Comparison of ENCODE assay signal across 8 cellular contexts in the genomic region with DNA sequence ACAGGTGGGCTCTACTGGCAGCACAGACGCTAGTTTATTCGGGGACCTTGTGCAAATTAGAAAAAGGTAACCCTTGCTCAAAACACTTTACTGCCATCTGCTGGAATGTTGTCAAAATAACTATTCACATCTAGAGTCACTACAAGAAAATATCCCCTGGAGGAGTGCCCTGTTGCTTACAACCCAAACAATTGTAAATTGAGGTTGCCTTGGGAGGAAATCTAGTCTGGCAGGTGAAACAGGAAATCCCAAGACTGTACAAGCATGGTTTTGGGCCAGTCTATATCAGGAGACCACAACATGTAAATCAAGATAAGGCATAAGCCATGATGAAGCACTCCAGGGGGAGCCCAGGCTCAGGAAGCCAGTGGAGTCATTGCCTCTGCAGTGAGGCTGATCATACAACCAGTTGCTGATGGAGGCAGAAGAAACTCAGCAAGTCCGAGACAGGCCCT.
DNase-seq lines count a peak whose midpoint lies in the region; ATAC-seq and TF ChIP-seq lines count a peak whose summit lies in the region.

No MANE protein-coding gene starts in this region.

- no peaks in the 10 kb centered on the region for H3K36me3 Mint-ChIP-seq in memory B cell

- TF ChIP-seq CTCF in GM13976 (IDR thresholded peaks at IDR 0.05; ENCODE audit: borderline replicate concordance, control extremely low read depth, extremely low read depth, insufficient read depth, missing control alignments) = peak; percentile 18

- no peak overlapping the region for H3K4me3 Mint-ChIP-seq in memory B cell

- peaks cover 2% of the 10 kb centered on the region for H3K27me3 Mint-ChIP-seq in memory B cell

- DNase-seq in AG20443 (ENCODE audit: low spot score) (peak; percentile 52), GM13976 (ENCODE audit: low spot score) (peak; percentile 18), HuH-7 (ENCODE audit: low spot score) (peak; percentile 16), NOMO-1 (lab: John Stamatoyannopoulos, UW; ENCODE audit: unreplicated experiment in 2 of 2) (peak; percentile 12 to 68), cerebellar cortex (ENCODE audit: low spot score) (peak; percentile 31), memory B cell (ENCODE audit: low spot score in 2 of 2) (peak in 1 of 2 donors; percentile 5), ecto neural progenitor cell (ENCODE audit: low spot score) (no peak), GOT3 (lab: John Stamatoyannopoulos, UW) (no peak)

- no peaks in the 10 kb centered on the region for H3K9me3 Mint-ChIP-seq in memory B cell

- in situ Hi-C loops in GM13976 (cut with MboI; ENCODE audit: low sequenced_read_pairs, unreplicated experiment) = no loop called here

- no peak overlapping the region for H3K27ac Mint-ChIP-seq in memory B cell

- peaks cover 5% of the 10 kb centered on the region for H3K4me1 Mint-ChIP-seq in memory B cell

- peak; percentile 46 for ATAC-seq in memory B cell (ENCODE audit: low read depth)

Comparison
In these comparisons a context has a peak if more than half of its experiments do, and no peak if none do; other contexts are left out.
1. DNase-seq: peak in AG20443 (single experiment), GM13976 (single experiment), HuH-7 (single experiment), NOMO-1 (2 of 2) and cerebellar cortex (single experiment); none in ecto neural progenitor cell (single experiment) and GOT3 (single experiment).